In the genomic region with DNA sequence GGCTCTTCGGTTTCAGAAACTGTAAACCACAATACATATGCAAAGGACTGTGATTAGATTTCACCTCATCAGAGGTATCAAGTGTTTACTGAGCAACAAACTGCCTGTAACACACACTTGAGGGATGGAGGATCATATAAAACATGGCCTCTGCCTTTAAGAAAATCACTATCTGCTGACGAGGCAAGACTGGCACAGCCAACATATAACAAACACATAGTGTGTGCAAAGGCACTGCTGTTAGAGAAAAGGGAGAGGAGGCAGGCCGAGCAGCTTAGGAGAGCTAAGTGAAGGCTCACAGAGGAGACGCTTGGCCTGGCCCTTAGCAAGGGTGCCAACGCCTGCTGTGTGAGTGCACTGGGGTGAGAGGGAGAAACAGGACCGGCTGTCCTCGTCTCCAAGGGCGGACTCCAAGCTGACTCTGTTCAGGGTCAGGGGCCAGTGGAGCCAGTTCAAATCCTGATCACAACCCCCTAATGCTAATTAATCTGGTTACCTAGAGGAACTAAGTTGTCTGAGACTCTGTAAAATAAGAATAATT, we compare ENCODE assay signal across 1 cellular context.
TF ChIP-seq lines count a peak whose summit lies in the region.

No MANE protein-coding gene starts in this region.

TF ChIP-seq in WTC11, 78 proteins besides CTCF, POLR2A, EP300 and RAD21 (continued from another document):
- TF ChIP-seq, protein P1, sequence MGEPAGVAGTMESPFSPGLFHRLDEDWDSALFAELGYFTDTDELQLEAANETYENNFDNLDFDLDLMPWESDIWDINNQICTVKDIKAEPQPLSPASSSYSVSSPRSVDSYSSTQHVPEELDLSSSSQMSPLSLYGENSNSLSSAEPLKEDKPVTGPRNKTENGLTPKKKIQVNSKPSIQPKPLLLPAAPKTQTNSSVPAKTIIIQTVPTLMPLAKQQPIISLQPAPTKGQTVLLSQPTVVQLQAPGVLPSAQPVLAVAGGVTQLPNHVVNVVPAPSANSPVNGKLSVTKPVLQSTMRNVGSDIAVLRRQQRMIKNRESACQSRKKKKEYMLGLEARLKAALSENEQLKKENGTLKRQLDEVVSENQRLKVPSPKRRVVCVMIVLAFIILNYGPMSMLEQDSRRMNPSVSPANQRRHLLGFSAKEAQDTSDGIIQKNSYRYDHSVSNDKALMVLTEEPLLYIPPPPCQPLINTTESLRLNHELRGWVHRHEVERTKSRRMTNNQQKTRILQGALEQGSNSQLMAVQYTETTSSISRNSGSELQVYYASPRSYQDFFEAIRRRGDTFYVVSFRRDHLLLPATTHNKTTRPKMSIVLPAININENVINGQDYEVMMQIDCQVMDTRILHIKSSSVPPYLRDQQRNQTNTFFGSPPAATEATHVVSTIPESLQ (CRISPR knock-in tag; IDR thresholded peaks at IDR 0.05) = no peak
- TF ChIP-seq NFATC4 (CRISPR knock-in tag; IDR thresholded peaks at IDR 0.05) (no peak), GABPB1 (CRISPR knock-in tag; IDR thresholded peaks at IDR 0.05) (no peak), MXD4 (CRISPR knock-in tag; IDR thresholded peaks at IDR 0.05; ENCODE audit: borderline replicate concordance) (no peak), ZNF671 (CRISPR knock-in tag; IDR thresholded peaks at IDR 0.05) (no peak), FOXK1 (CRISPR knock-in tag; IDR thresholded peaks at IDR 0.05) (no peak), ZNF121 (CRISPR knock-in tag; IDR thresholded peaks at IDR 0.05) (no peak)
- TF ChIP-seq, protein P2, sequence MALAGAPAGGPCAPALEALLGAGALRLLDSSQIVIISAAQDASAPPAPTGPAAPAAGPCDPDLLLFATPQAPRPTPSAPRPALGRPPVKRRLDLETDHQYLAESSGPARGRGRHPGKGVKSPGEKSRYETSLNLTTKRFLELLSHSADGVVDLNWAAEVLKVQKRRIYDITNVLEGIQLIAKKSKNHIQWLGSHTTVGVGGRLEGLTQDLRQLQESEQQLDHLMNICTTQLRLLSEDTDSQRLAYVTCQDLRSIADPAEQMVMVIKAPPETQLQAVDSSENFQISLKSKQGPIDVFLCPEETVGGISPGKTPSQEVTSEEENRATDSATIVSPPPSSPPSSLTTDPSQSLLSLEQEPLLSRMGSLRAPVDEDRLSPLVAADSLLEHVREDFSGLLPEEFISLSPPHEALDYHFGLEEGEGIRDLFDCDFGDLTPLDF (CRISPR knock-in tag; IDR thresholded peaks at IDR 0.05) = no peak
TF ChIP-seq in WTC11: peak in this region for 0.
